ENCODE assay signal across 9 cellular contexts in genomic region chr16:275786-276232, GRCh38. TPM values are rescaled to one million over a fixed set of nuclear protein-coding genes. Genes with fewer than 3 reads are reported as not detected.
DNase-seq lines count a peak whose midpoint lies in the region; ATAC-seq, FAIRE-seq and TF ChIP-seq lines count a peak whose summit lies in the region.
"Had no signal": no experiment of that assay in that cellular context is flagged by ENCODE, and none has a peak within 500 bp of the region (broad histone marks: within the 10 kb centered on the region; RNA-seq: fewer than 3 reads in every experiment).

TSS of gene RGS11 (minus strand) at chr16:275944. CDS start at chr16:275911, 33 bp downstream.

- DNase-seq in activated naive CD4-positive, alpha-beta T cell treated with anti-CD3 and anti-CD28 coated beads for 36 hours, result no peak
- DNase-seq in activated naive CD4-positive, alpha-beta T cell treated with Interleukin-2 at 50 U/mL for 16 hours, result no peak
- DNase-seq in mesenteric fat pad (ENCODE audit: low spot score) (no peak), upper lobe of right lung (peak; percentile 61), HTR-8/SVneo (ENCODE audit: insufficient read length, low spot score) (no peak), iPS-NIHi7 (ENCODE audit: extremely low spot score) (no peak), NCI-H2029 treated with DMSO at 0.1 percent for 48 hours (lab: John Stamatoyannopoulos, UW) (no peak)
- DNase-seq: NCI-H187 treated with DMSO at 0.1 percent for 48 hours had no signal

- H3K27me3 Mint-ChIP-seq in activated naive CD4-positive, alpha-beta T cell treated with anti-CD3 and anti-CD28 coated beads for 36 hours (ENCODE audit: low read depth), result peaks cover 18% of the 10 kb centered on the region

- H3K36me3 Mint-ChIP-seq in activated naive CD4-positive, alpha-beta T cell treated with anti-CD3 and anti-CD28 coated beads for 36 hours (ENCODE audit: low read depth), result no peaks in the 10 kb centered on the region

- H3K27me3 ChIP-seq in duodenal mucosa (ENCODE audit: control insufficient read depth in 1 of 2, insufficient read depth in 2 of 2, low read length in 2 of 2), result peaks cover 0 to 3% of the 10 kb centered on the region in 2 donors
- peaks cover 24% of the 10 kb centered on the region for H3K27me3 ChIP-seq in upper lobe of right lung

- no peak for FAIRE-seq in HTR-8/SVneo (lab: Jason Lieb, UNC)

- no peaks in the 10 kb centered on the region for H3K9me3 ChIP-seq in duodenal mucosa (ENCODE audit: control insufficient read depth in 1 of 2, low read length in 2 of 2)
- H3K9me3 ChIP-seq in upper lobe of right lung, result no peaks in the 10 kb centered on the region

- no peak within 1 kb of the TSS for H3K27ac Mint-ChIP-seq in activated naive CD4-positive, alpha-beta T cell treated with anti-CD3 and anti-CD28 coated beads for 36 hours

- H3K4me1 ChIP-seq in duodenal mucosa (ENCODE audit: control insufficient read depth in 1 of 2, insufficient read depth in 2 of 2, low read length in 2 of 2) (peaks cover 10 to 25% of the 10 kb centered on the region in 2 donors), upper lobe of right lung (peaks cover 2% of the 10 kb centered on the region)

- ATAC-seq in upper lobe of right lung, result no peak

- H3K9ac ChIP-seq in duodenal mucosa (ENCODE audit: low read depth in 1 of 2, low read length in 2 of 2), result peak within 1 kb of the TSS in 1 of 2 donors; percentile 18

- H3K36me3 ChIP-seq in duodenal mucosa (ENCODE audit: control insufficient read depth in 1 of 2, insufficient read depth in 2 of 2, low read length in 2 of 2), result no peaks in the 10 kb centered on the region
- no peaks in the 10 kb centered on the region for H3K36me3 ChIP-seq in upper lobe of right lung

- no peaks in the 10 kb centered on the region for H3K9me3 Mint-ChIP-seq in activated naive CD4-positive, alpha-beta T cell treated with anti-CD3 and anti-CD28 coated beads for 36 hours

- H3K4me3 ChIP-seq in duodenal mucosa (ENCODE audit: low read depth in 1 of 2, low read length in 2 of 2) (peak within 1 kb of the TSS; percentile 20 to 59), upper lobe of right lung (peak within 1 kb of the TSS; percentile 54)

- H3K4me1 Mint-ChIP-seq in activated naive CD4-positive, alpha-beta T cell treated with anti-CD3 and anti-CD28 coated beads for 36 hours (ENCODE audit: low read depth), result peaks cover 8% of the 10 kb centered on the region

- no peak for TF ChIP-seq CTCF in upper lobe of right lung (IDR thresholded peaks at IDR 0.05)

- peak within 1 kb of the TSS; percentile 58 for H3K4me3 Mint-ChIP-seq in activated naive CD4-positive, alpha-beta T cell treated with anti-CD3 and anti-CD28 coated beads for 36 hours

- no peak within 1 kb of the TSS for H3K27ac ChIP-seq in duodenal mucosa (ENCODE audit: low read depth, low read length)
- H3K27ac ChIP-seq in upper lobe of right lung, result no peak within 1 kb of the TSS

- CTCF ChIA-PET in activated naive CD4-positive, alpha-beta T cell treated with anti-CD3 and anti-CD28 coated beads for 36 hours (lab: Charles Lee), result no interaction called here

- intact Hi-C loops in activated naive CD4-positive, alpha-beta T cell treated with anti-CD3 and anti-CD28 coated beads for 36 hours (cut with micrococcal nuclease), result no loop called here
- intact Hi-C loops in upper lobe of right lung (cut with DNase I), result no loop called here

RNA-seq across cellular contexts. Expression of gene RGS11, which starts in this region (rescaled TPM):
- under 1 TPM in 1 of 2 experiments, not detected in 1; 0.10 TPM for total RNA-seq in activated naive CD4-positive, alpha-beta T cell treated with anti-CD3 and anti-CD28 coated beads for 36 hours
- total RNA-seq in mesenteric fat pad (21.4 TPM), upper lobe of right lung (7.8 TPM)
